25 cellular contexts compared by ENCODE assay signal in genomic region chr11:79456501-79456900, GRCh38. TPM values are rescaled to one million over a fixed set of nuclear protein-coding genes. Genes with fewer than 3 reads are reported as not detected.
"Had no signal": no experiment of that assay in that cellular context is flagged by ENCODE, and none has a peak within 500 bp of the region (broad histone marks: within the 10 kb centered on the region; RNA-seq: fewer than 3 reads in every experiment).

No MANE protein-coding gene starts in this region.

- ATAC-seq: activated T-cell treated with anti-CD3 and anti-CD28 coated beads, Interleukin-2, amount 50 U/mL, for 4 hours; Panc1; Right ventricle myocardium inferior; T-cell had no signal

- H3K36me3 Mint-ChIP-seq: activated CD4-positive, alpha-beta memory T cell treated with anti-CD3 and anti-CD28 coated beads for 36 hours; activated naive CD8-positive, alpha-beta T cell; T-cell had no signal

- H3K27ac ChIP-seq: SK-N-MC had no signal

- H3K27ac Mint-ChIP-seq: activated CD4-positive, alpha-beta memory T cell treated with anti-CD3 and anti-CD28 coated beads for 36 hours; activated CD4-positive, alpha-beta T cell treated with anti-CD3 and anti-CD28 coated beads, Interleukin-2, amount 10 ng/mL, durations not matched to agents 7 days and 5 days; activated naive CD4-positive, alpha-beta T cell treated with anti-CD3 and anti-CD28 coated beads for 36 hours; activated naive CD8-positive, alpha-beta T cell; T-cell had no signal

- H3K9me3 Mint-ChIP-seq: activated CD4-positive, alpha-beta memory T cell treated with anti-CD3 and anti-CD28 coated beads for 36 hours; activated CD4-positive, alpha-beta T cell treated with anti-CD3 and anti-CD28 coated beads, Interleukin-2, amount 10 ng/mL, durations not matched to agents 7 days and 5 days; activated naive CD4-positive, alpha-beta T cell treated with anti-CD3 and anti-CD28 coated beads for 36 hours had no signal

- H3K4me3 ChIP-seq: SK-N-MC had no signal

- H3K4me3 Mint-ChIP-seq: activated CD4-positive, alpha-beta memory T cell treated with anti-CD3 and anti-CD28 coated beads for 36 hours; activated CD4-positive, alpha-beta T cell treated with anti-CD3 and anti-CD28 coated beads, Interleukin-2, amount 10 ng/mL, durations not matched to agents 7 days and 5 days; activated naive CD4-positive, alpha-beta T cell treated with anti-CD3 and anti-CD28 coated beads for 36 hours; activated naive CD8-positive, alpha-beta T cell; activated T-cell treated with anti-CD3 and anti-CD28 coated beads, Interleukin-2, amount 50 U/mL, for 4 hours; T-cell had no signal

- H3K4me1 Mint-ChIP-seq: activated CD4-positive, alpha-beta T cell treated with anti-CD3 and anti-CD28 coated beads, Interleukin-2, amount 10 ng/mL, durations not matched to agents 7 days and 5 days; T-cell had no signal

- DNase-seq: activated CD4-positive, alpha-beta memory T cell treated with anti-CD3 and anti-CD28 coated beads for 36 hours; activated CD4-positive, alpha-beta T cell treated with anti-CD3 and anti-CD28 coated beads, Interleukin-2, amount 10 ng/mL, durations not matched to agents 7 days and 5 days; activated CD4-positive, CD25-positive, alpha-beta regulatory T cell; activated CD8-positive, alpha-beta memory T cell treated with anti-CD3 and anti-CD28 coated beads for 24 hours; activated effector memory CD4-positive, alpha-beta T cell treated with anti-CD3 and anti-CD28 coated beads, Interleukin-2, amount 50 U/mL, for 16 hours; activated naive CD4-positive, alpha-beta T cell treated with anti-CD3 and anti-CD28 coated beads for 36 hours; activated T-cell treated with anti-CD3 and anti-CD28 coated beads, Interleukin-2, amount 50 U/mL, for 4 hours; KG1; NCI-H1092; NCI-H1417 treated with DMSO at 0.1 percent for 48 hours; NCI-H1694 treated with DMSO at 0.1 percent for 48 hours; NCI-H2029 treated with DMSO at 0.1 percent for 48 hours; NCI-H345; NCI-H510A; NCI-H526 treated with DMSO at 0.1 percent for 48 hours; NK-92 treated with Interleukin-12 subunit alpha and Interleukin-12 subunit beta, amount 100 ng/mL, for 24 hours; OCI-M1; RPMI8226; T-cell; T-helper 2 cell; T1000 had no signal

RNA-seq across cellular contexts. Expression of gene TENM4, which starts 15.7 kb away (rescaled TPM):
- total RNA-seq: activated CD4-positive, alpha-beta memory T cell treated with anti-CD3 and anti-CD28 coated beads for 36 hours; activated CD4-positive, alpha-beta T cell treated with anti-CD3 and anti-CD28 coated beads, Interleukin-2, amount 10 ng/mL, durations not matched to agents 7 days and 5 days; activated naive CD4-positive, alpha-beta T cell treated with anti-CD3 and anti-CD28 coated beads for 36 hours had no signal
